21 cellular contexts compared by ENCODE assay signal in the genomic region with DNA sequence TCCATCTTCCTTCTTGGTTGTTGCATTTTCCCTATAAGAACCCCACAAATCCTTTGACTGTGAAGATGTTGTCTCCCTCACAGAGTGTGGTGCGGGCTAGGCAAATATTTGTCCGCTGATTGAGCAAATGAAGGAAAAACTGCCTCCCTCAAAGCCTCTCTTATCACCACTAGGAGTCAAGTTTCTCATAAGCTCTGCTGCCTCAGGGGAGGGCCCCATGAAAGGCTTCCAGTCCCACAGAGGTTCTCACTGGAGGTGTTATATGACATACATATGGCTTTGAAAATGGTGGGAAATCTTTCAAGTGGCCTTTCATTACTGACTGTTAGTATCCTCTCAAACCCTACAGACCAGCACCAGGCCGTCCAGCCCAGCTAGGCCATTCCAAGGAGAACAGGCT. TPM values are rescaled to one million over a fixed set of nuclear protein-coding genes. Genes with fewer than 3 reads are reported as not detected.
"Had no signal": no experiment of that assay in that cellular context is flagged by ENCODE, and none has a peak within 500 bp of the region (broad histone marks: within the 10 kb centered on the region; RNA-seq: fewer than 3 reads in every experiment).

No MANE protein-coding gene starts in this region.

- H3K36me3 ChIP-seq: colonic mucosa, ovary, right lobe of liver had no signal

- H3K27me3 ChIP-seq: body of pancreas, colonic mucosa, ovary, right lobe of liver, testis had no signal

- H3K27me3 Mint-ChIP-seq: activated CD8-positive, alpha-beta memory T cell treated with anti-CD3 and anti-CD28 coated beads, Interleukin-2, amount 10 ng/mL, durations not matched to agents 7 days and 5 days; naive thymus-derived CD8-positive, alpha-beta T cell had no signal

- H3K4me3 ChIP-seq: body of pancreas, colonic mucosa, ovary, right lobe of liver, testis had no signal

- ATAC-seq: activated CD8-positive, alpha-beta memory T cell treated with anti-CD3 and anti-CD28 coated beads, Interleukin-2, amount 10 ng/mL, durations not matched to agents 7 days and 5 days; body of pancreas; right lobe of liver; stimulated activated effector memory CD8-positive, alpha-beta T cell treated with anti-CD3 and anti-CD28 coated beads, Interleukin-12 subunit alpha, Interleukin-12 subunit beta, amount 100 ng/mL, for 72 hours had no signal

- H3K4me1 ChIP-seq: body of pancreas, colonic mucosa, right lobe of liver, testis had no signal

- H3K9me3 Mint-ChIP-seq: activated naive CD8-positive, alpha-beta T cell treated with anti-CD3 and anti-CD28 coated beads for 36 hours; naive thymus-derived CD8-positive, alpha-beta T cell; stimulated activated effector memory CD8-positive, alpha-beta T cell treated with anti-CD3 and anti-CD28 coated beads, Interleukin-12 subunit alpha, Interleukin-12 subunit beta, amount 100 ng/mL, for 72 hours had no signal

- H3K27ac ChIP-seq: body of pancreas, colonic mucosa, epithelial cell of prostate, ovary, right lobe of liver, testis had no signal

- DNase-seq: activated CD4-positive, alpha-beta memory T cell treated with anti-CD3 and anti-CD28 coated beads, Interleukin-2, amount 10 ng/mL, durations not matched to agents 7 days and 5 days; activated CD4-positive, alpha-beta T cell treated with anti-CD3 and anti-CD28 coated beads for 48 hours; activated CD4-positive, CD25-positive, alpha-beta regulatory T cell; activated CD8-positive, alpha-beta memory T cell treated with anti-CD3 and anti-CD28 coated beads, Interleukin-2, amount 10 ng/mL, durations not matched to agents 7 days and 5 days; activated naive CD8-positive, alpha-beta T cell treated with anti-CD3 and anti-CD28 coated beads for 36 hours; body of pancreas; central memory CD4-positive, alpha-beta T cell; colonic mucosa; endodermal cell; foreskin fibroblast; mesenchymal stem cell; naive thymus-derived CD8-positive, alpha-beta T cell; ovary; right lobe of liver; stimulated activated CD4-positive, alpha-beta T cell treated with anti-CD3 and anti-CD28 coated beads, Interleukin-4, amount 100 ng/mL, for 24 hours; testis had no signal

- H3K27ac Mint-ChIP-seq: activated CD4-positive, alpha-beta memory T cell treated with anti-CD3 and anti-CD28 coated beads, Interleukin-2, amount 10 ng/mL, durations not matched to agents 7 days and 5 days; activated CD8-positive, alpha-beta memory T cell treated with anti-CD3 and anti-CD28 coated beads, Interleukin-2, amount 10 ng/mL, durations not matched to agents 7 days and 5 days; activated naive CD8-positive, alpha-beta T cell treated with anti-CD3 and anti-CD28 coated beads for 36 hours; endodermal cell; stimulated activated effector memory CD8-positive, alpha-beta T cell treated with anti-CD3 and anti-CD28 coated beads, Interleukin-12 subunit alpha, Interleukin-12 subunit beta, amount 100 ng/mL, for 72 hours had no signal

- H3K4me3 Mint-ChIP-seq: activated CD4-positive, alpha-beta memory T cell treated with anti-CD3 and anti-CD28 coated beads, Interleukin-2, amount 10 ng/mL, durations not matched to agents 7 days and 5 days; activated CD8-positive, alpha-beta memory T cell treated with anti-CD3 and anti-CD28 coated beads, Interleukin-2, amount 10 ng/mL, durations not matched to agents 7 days and 5 days; activated naive CD8-positive, alpha-beta T cell treated with anti-CD3 and anti-CD28 coated beads for 36 hours; endodermal cell; stimulated activated effector memory CD8-positive, alpha-beta T cell treated with anti-CD3 and anti-CD28 coated beads, Interleukin-12 subunit alpha, Interleukin-12 subunit beta, amount 100 ng/mL, for 72 hours had no signal

- H3K9me3 ChIP-seq: body of pancreas, colonic mucosa, ovary, right lobe of liver, testis had no signal

- H3K36me3 Mint-ChIP-seq: activated naive CD8-positive, alpha-beta T cell treated with anti-CD3 and anti-CD28 coated beads for 36 hours; naive thymus-derived CD8-positive, alpha-beta T cell; stimulated activated effector memory CD8-positive, alpha-beta T cell treated with anti-CD3 and anti-CD28 coated beads, Interleukin-12 subunit alpha, Interleukin-12 subunit beta, amount 100 ng/mL, for 72 hours had no signal

RNA-seq across cellular contexts. Expression of a gene that starts 9.3 kb away (rescaled TPM):
- total RNA-seq: activated CD4-positive, alpha-beta memory T cell treated with anti-CD3 and anti-CD28 coated beads, Interleukin-2, amount 10 ng/mL, durations not matched to agents 7 days and 5 days; activated CD8-positive, alpha-beta memory T cell treated with anti-CD3 and anti-CD28 coated beads, Interleukin-2, amount 10 ng/mL, durations not matched to agents 7 days and 5 days; activated naive CD8-positive, alpha-beta T cell treated with anti-CD3 and anti-CD28 coated beads for 36 hours; colonic mucosa; endodermal cell; glomerular endothelial cell; naive thymus-derived CD8-positive, alpha-beta T cell; pulmonary artery endothelial cell; right lobe of liver; testis had no signal
- polyA plus RNA-seq: naive thymus-derived CD8-positive, alpha-beta T cell; ovary had no signal

RNA-seq across cellular contexts. Expression of a gene that starts 53.5 kb away (rescaled TPM):
- total RNA-seq: activated CD4-positive, alpha-beta memory T cell treated with anti-CD3 and anti-CD28 coated beads, Interleukin-2, amount 10 ng/mL, durations not matched to agents 7 days and 5 days; activated CD8-positive, alpha-beta memory T cell treated with anti-CD3 and anti-CD28 coated beads, Interleukin-2, amount 10 ng/mL, durations not matched to agents 7 days and 5 days; activated naive CD8-positive, alpha-beta T cell treated with anti-CD3 and anti-CD28 coated beads for 36 hours; body of pancreas; colonic mucosa; endodermal cell; glomerular endothelial cell; lower leg skin; naive thymus-derived CD8-positive, alpha-beta T cell; pulmonary artery endothelial cell; right lobe of liver had no signal
- polyA plus RNA-seq: naive thymus-derived CD8-positive, alpha-beta T cell had no signal
